20 cellular contexts compared by ENCODE assay signal in the genomic region with DNA sequence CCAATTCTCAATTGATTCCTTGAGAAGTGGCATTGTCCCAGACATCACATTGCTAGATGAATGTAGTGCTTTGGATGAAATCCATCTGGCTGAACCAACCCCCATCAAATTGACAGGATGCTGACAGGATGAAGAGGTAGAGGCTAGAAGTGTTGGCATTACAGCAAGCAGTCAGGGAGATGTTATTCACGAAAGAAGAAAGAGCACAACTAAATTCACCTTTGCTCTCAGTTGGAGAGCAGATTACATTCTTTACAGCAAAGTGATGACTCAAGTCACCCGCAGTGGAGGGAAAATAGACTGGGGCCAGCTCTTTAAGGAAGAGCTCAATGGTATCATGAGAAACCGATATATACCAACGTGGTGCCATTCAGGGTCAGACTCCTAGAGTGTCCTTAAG.
DNase-seq lines count a peak whose midpoint lies in the region; ATAC-seq, FAIRE-seq and TF ChIP-seq lines count a peak whose summit lies in the region.
"Had no signal": no experiment of that assay in that cellular context is flagged by ENCODE, and none has a peak within 500 bp of the region (broad histone marks: within the 10 kb centered on the region; RNA-seq: fewer than 3 reads in every experiment).

No MANE protein-coding gene starts in this region.

- H3K79me2 ChIP-seq in hepatocyte = no peaks in the 10 kb centered on the region

- in situ Hi-C loops in astrocyte of the spinal cord (cut with HindIII; ENCODE audit: low sequenced_read_pairs) = no loop called here

- no peaks in the 10 kb centered on the region for H4K20me1 ChIP-seq in hepatocyte (ENCODE audit: insufficient read depth, poor library complexity, severe bottlenecking)

- DNase-seq in Right ventricle myocardium superior = no peak
- no peak for DNase-seq in cardiac septum (ENCODE audit: low spot score)
- DNase-seq in astrocyte of the spinal cord (ENCODE audit: low read depth, low spot score) = peak; percentile 52
- peak; percentile 19 for DNase-seq in hepatocyte (ENCODE audit: low spot score)
- peak; percentile 13 for DNase-seq in small intestine
- no peak for DNase-seq in body of pancreas
- DNase-seq in COLO668 (lab: John Stamatoyannopoulos, UW; ENCODE audit: unreplicated experiment) = no peak
- DNase-seq: activated CD4-positive, alpha-beta T cell treated with anti-CD3 and anti-CD28 coated beads, Interleukin-2, amount 50 U/mL, for 1 hour; activated naive CD4-positive, alpha-beta T cell; activated T-cell treated with anti-CD3 and anti-CD28 coated beads for 4 hours; CD8-positive, alpha-beta memory T cell; DND-41; left colon; NCI-H524; pancreas; stimulated activated CD4-positive, alpha-beta T cell treated with anti-CD3 and anti-CD28 coated beads, Interleukin-2, amount 100 ng/mL, for 48 hours had no signal

- H3K9me3 ChIP-seq in hepatocyte (ENCODE audit: low read depth) = no peaks in the 10 kb centered on the region
- no peaks in the 10 kb centered on the region for H3K9me3 ChIP-seq in small intestine (ENCODE audit: control insufficient read depth, low read depth)
- no peaks in the 10 kb centered on the region for H3K9me3 ChIP-seq in body of pancreas
- H3K9me3 ChIP-seq: esophagus muscularis mucosa, pancreas had no signal

- FAIRE-seq in small intestine (lab: Jason Lieb, UNC) = no peak
- FAIRE-seq: GM19239, pancreas, TTC549 had no signal

- no peak overlapping the region for H3K4me2 ChIP-seq in hepatocyte

- H3K27ac ChIP-seq in hepatocyte (no peak overlapping the region), small intestine (ENCODE audit: low read depth in 1 of 2, low read length in 1 of 2) (no peak overlapping the region), body of pancreas (no peak overlapping the region)
- H3K27ac ChIP-seq: esophagus muscularis mucosa, pancreas had no signal

- H3K4me3 ChIP-seq in astrocyte of the spinal cord (ENCODE audit: low read depth, low read length) = no peak overlapping the region
- no peak overlapping the region for H3K4me3 ChIP-seq in hepatocyte
- H3K4me3 ChIP-seq in small intestine (ENCODE audit: low read depth in 1 of 2, low read length in 2 of 2) = no peak overlapping the region
- H3K4me3 ChIP-seq in body of pancreas = no peak overlapping the region
- H3K4me3 ChIP-seq: esophagus muscularis mucosa, pancreas had no signal

- no peaks in the 10 kb centered on the region for H3K9me2 ChIP-seq in hepatocyte (replicated peaks; ENCODE audit: insufficient read depth)

- H3K4me1 ChIP-seq in hepatocyte (ENCODE audit: insufficient read depth) (peaks cover 5% of the 10 kb centered on the region), small intestine (ENCODE audit: control insufficient read depth in 2 of 2, insufficient read depth in 1 of 2, low read depth in 1 of 2, low read length in 1 of 2) (no peaks in the 10 kb centered on the region), body of pancreas (no peaks in the 10 kb centered on the region)
- H3K4me1 ChIP-seq: pancreas had no signal

- peak; percentile 94 for ATAC-seq in Right ventricle myocardium superior (ENCODE audit: poor library complexity)
- ATAC-seq in body of pancreas = no peak
- ATAC-seq in activated CD4-positive, CD25-positive, alpha-beta regulatory T cell treated with anti-CD3 and anti-CD28 coated beads, Interleukin-2, amount 50 U/mL, for 24 hours = no peak
- ATAC-seq: left colon had no signal

- H2AFZ ChIP-seq in hepatocyte = no peak overlapping the region

- TF ChIP-seq CTCF in astrocyte of the spinal cord (IDR thresholded peaks at IDR 0.05; ENCODE audit: low read depth, low read length) = no peak
- TF ChIP-seq CTCF in hepatocyte (IDR thresholded peaks at IDR 0.05; ENCODE audit: poor library complexity) = no peak
- TF ChIP-seq CTCF in body of pancreas (IDR thresholded peaks at IDR 0.05) = no peak

- no peak for TF ChIP-seq POLR2A in body of pancreas (IDR thresholded peaks at IDR 0.05)

- WGBS in hepatocyte (ENCODE audit: low lambda C conversion rate, missing lambda C conversion rate) = 56% methylated on average over 4 of the region's 4 CpGs
- 35 to 61% (median 41%) methylated on average over 4 of the region's 4 CpGs for WGBS in small intestine, 3 donors
- WGBS in body of pancreas, 2 donors = 60% methylated on average over 4 of the region's 4 CpGs

- intact Hi-C loops in Right ventricle myocardium superior (cut with DNase I) = no loop called here
- intact Hi-C loops in cardiac septum (cut with DNase I) = no loop called here
- intact Hi-C loops in body of pancreas (cut with DNase I) = no loop called here

- H3K36me3 ChIP-seq in hepatocyte (replicated peaks; ENCODE audit: insufficient read depth, low read depth) = no peaks in the 10 kb centered on the region
- no peaks in the 10 kb centered on the region for H3K36me3 ChIP-seq in small intestine (ENCODE audit: control insufficient read depth in 2 of 2, insufficient read depth in 2 of 2, low read length in 2 of 2)
- no peaks in the 10 kb centered on the region for H3K36me3 ChIP-seq in body of pancreas (replicated peaks in 1 of 2; ENCODE audit: insufficient read depth in 1 of 2, low read depth in 2 of 2)
- H3K36me3 ChIP-seq: esophagus muscularis mucosa, pancreas had no signal

- H3K27me3 ChIP-seq in hepatocyte (no peaks in the 10 kb centered on the region), small intestine (ENCODE audit: control insufficient read depth in 2 of 2, insufficient read depth in 2 of 2, low read length in 2 of 2) (peaks cover 0 to 2% of the 10 kb centered on the region in 2 donors), body of pancreas (no peaks in the 10 kb centered on the region)
- H3K27me3 ChIP-seq: esophagus muscularis mucosa, pancreas had no signal

Comparison
In these comparisons a context has a peak if more than half of its experiments do, and no peak if none do; other contexts are left out.
1. DNase-seq: peak in astrocyte of the spinal cord (single experiment), hepatocyte (single experiment) and small intestine (single experiment); none in Right ventricle myocardium superior (single experiment), cardiac septum (single experiment), body of pancreas (0 of 4) and COLO668 (single experiment).